18 cellular contexts compared by ENCODE assay signal in the genomic region with DNA sequence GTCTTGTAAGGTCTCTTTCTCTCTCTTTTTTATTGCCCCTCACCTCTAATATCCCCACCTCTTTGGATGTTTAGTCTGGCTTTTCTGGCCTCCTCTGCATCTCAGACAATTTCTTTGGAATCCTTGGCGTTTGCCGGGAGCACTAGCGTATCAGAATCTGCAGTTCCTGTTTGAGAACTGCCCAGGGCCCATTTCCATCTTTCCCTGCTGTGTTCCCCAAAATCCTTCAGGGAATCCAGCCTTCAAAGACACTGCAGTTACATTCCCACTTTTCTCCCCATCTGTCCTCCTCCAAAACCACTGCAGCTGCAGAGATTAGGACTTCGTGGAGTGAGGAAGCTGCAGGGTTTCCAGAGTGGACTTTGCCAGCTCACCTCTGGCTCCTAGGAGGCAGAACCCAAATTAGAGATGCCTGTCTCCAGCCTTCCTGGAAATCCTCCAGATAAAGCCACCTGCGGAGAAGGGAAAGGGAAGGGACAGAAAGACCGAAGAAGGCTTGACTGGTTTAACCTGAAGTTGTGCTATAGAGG. TPM values are rescaled to one million over a fixed set of nuclear protein-coding genes. Genes with fewer than 3 reads are reported as not detected.
DNase-seq lines count a peak whose midpoint lies in the region; TF ChIP-seq lines count a peak whose summit lies in the region.
"Had no signal": no experiment of that assay in that cellular context is flagged by ENCODE, and none has a peak within 500 bp of the region (broad histone marks: within the 10 kb centered on the region; RNA-seq: fewer than 3 reads in every experiment).

No MANE protein-coding gene starts in this region.

- peaks cover 14% of the 10 kb centered on the region for H3K27me3 ChIP-seq in hepatocyte
- H3K27me3 ChIP-seq: testis had no signal

- in situ Hi-C loops in astrocyte of the cerebellum (cut with HindIII; ENCODE audit: low sequenced_read_pairs): no loop called here

- 37% methylated on average over 6 of the region's 6 CpGs for WGBS in hepatocyte (ENCODE audit: low lambda C conversion rate, missing lambda C conversion rate)

- TF ChIP-seq CTCF in astrocyte of the cerebellum (IDR thresholded peaks at IDR 0.05; ENCODE audit: low read depth, low read length, missing control alignments): no peak
- TF ChIP-seq CTCF in hepatocyte (IDR thresholded peaks at IDR 0.05; ENCODE audit: poor library complexity): no peak
- TF ChIP-seq CTCF in nephron (IDR thresholded peaks at IDR 0.05; ENCODE audit: unreplicated experiment in 3 of 3): no peak

- H3K27ac Mint-ChIP-seq in nephron: peak overlapping the region in 1 of 3 experiments; percentile 24
- H3K27ac Mint-ChIP-seq: activated CD4-positive, alpha-beta T cell treated with anti-CD3 and anti-CD28 coated beads, Interleukin-2, amount 10 ng/mL, durations not matched to agents 7 days and 5 days had no signal

- H3K4me3 Mint-ChIP-seq in nephron: peak overlapping the region; percentile 60 to 77 (median 69)
- H3K4me3 Mint-ChIP-seq: activated CD4-positive, alpha-beta T cell treated with anti-CD3 and anti-CD28 coated beads, Interleukin-2, amount 10 ng/mL, durations not matched to agents 7 days and 5 days had no signal

- peaks cover 3% of the 10 kb centered on the region for H3K79me2 ChIP-seq in hepatocyte

- H2AFZ ChIP-seq in hepatocyte: no peak overlapping the region

- H3K4me3 ChIP-seq in astrocyte of the cerebellum (ENCODE audit: low read depth, low read length) (peak overlapping the region; percentile 0), hepatocyte (no peak overlapping the region)
- H3K4me3 ChIP-seq: testis had no signal

- H3K9me3 ChIP-seq in hepatocyte (ENCODE audit: low read depth): no peaks in the 10 kb centered on the region
- H3K9me3 ChIP-seq: testis had no signal

- no peaks in the 10 kb centered on the region for H3K4me1 ChIP-seq in hepatocyte (ENCODE audit: insufficient read depth)

- H3K9me3 Mint-ChIP-seq in nephron: no peaks in the 10 kb centered on the region
- H3K9me3 Mint-ChIP-seq: activated CD4-positive, alpha-beta T cell treated with anti-CD3 and anti-CD28 coated beads, Interleukin-2, amount 10 ng/mL, durations not matched to agents 7 days and 5 days had no signal

- no peak overlapping the region for H3K27ac ChIP-seq in hepatocyte
- H3K27ac ChIP-seq: testis had no signal

- peaks cover 34% of the 10 kb centered on the region for H3K4me1 Mint-ChIP-seq in nephron

- no peaks in the 10 kb centered on the region for H4K20me1 ChIP-seq in hepatocyte (ENCODE audit: insufficient read depth, poor library complexity, severe bottlenecking)

- peak overlapping the region; percentile 27 for H3K4me2 ChIP-seq in hepatocyte

- no peaks in the 10 kb centered on the region for H3K36me3 ChIP-seq in hepatocyte (replicated peaks; ENCODE audit: insufficient read depth, low read depth)

- H3K27me3 Mint-ChIP-seq in nephron (ENCODE audit: low read depth): peaks cover 67% of the 10 kb centered on the region

- H3K36me3 Mint-ChIP-seq in nephron (ENCODE audit: low read depth): no peaks in the 10 kb centered on the region

- DNase-seq in ELF-1 (ENCODE audit: low read depth, low spot score) (peak; percentile 68), astrocyte of the cerebellum (ENCODE audit: low read depth) (no peak), hepatocyte (ENCODE audit: low spot score) (no peak), HuH-7 (ENCODE audit: low spot score) (no peak), hepatic stellate cell (ENCODE audit: low spot score) (no peak)
- no peak for DNase-seq in activated naive CD4-positive, alpha-beta T cell (lab: John Stamatoyannopoulos, UW)
- no peak for DNase-seq in stimulated activated CD4-positive, alpha-beta T cell treated with anti-CD3 and anti-CD28 coated beads, Interleukin-1b, Interleukin-23, amount 100 ng/mL, for 48 hours
- DNase-seq: activated CD4-positive, alpha-beta T cell treated with anti-CD3 and anti-CD28 coated beads, Interleukin-2, amount 10 ng/mL, durations not matched to agents 7 days and 5 days; activated CD8-positive, alpha-beta memory T cell treated with anti-CD3 and anti-CD28 coated beads, Interleukin-2, amount 50 U/mL, for 48 hours; activated gamma-delta T cell; amniotic stem cell; kidney glomerular epithelial cell; MV-4-11; NCI-H2081 treated with DMSO at 0.1 percent for 48 hours; NCI-H510A treated with DMSO at 0.1 percent for 48 hours; stimulated activated CD4-positive, alpha-beta T cell treated with anti-CD3 and anti-CD28 coated beads, Interleukin-12 subunit alpha, Interleukin-12 subunit beta, amount 100 ng/mL, for 4 hours; testis had no signal

- H3K9me2 ChIP-seq in hepatocyte (replicated peaks; ENCODE audit: insufficient read depth): no peaks in the 10 kb centered on the region

RNA-seq across cellular contexts. Expression of a gene that starts 2.7 kb away (rescaled TPM):
- total RNA-seq in hepatocyte: 9.4 and 12.1 TPM in 2 replicates
- 9.4 and 16.0 TPM in 2 replicates for polyA plus RNA-seq in hepatocyte
- total RNA-seq: activated CD4-positive, alpha-beta T cell treated with anti-CD3 and anti-CD28 coated beads, Interleukin-2, amount 10 ng/mL, durations not matched to agents 7 days and 5 days had no signal

RNA-seq across cellular contexts. Expression of a gene that starts 25.0 kb away (rescaled TPM):
- 0.24 and 0.40 TPM in 2 replicates for total RNA-seq in hepatocyte
- polyA plus RNA-seq in hepatocyte: 0.21 and 0.35 TPM in 2 replicates
- total RNA-seq: activated CD4-positive, alpha-beta T cell treated with anti-CD3 and anti-CD28 coated beads, Interleukin-2, amount 10 ng/mL, durations not matched to agents 7 days and 5 days had no signal
